ENCODE assay signal across 9 cellular contexts in genomic region chr1:20343149-20343936, GRCh38. TPM values are rescaled to one million over a fixed set of nuclear protein-coding genes. Genes with fewer than 3 reads are reported as not detected.
A peak's percentile ranks its signal among the peaks of the same experiment; 100 is the strongest.
DNase-seq lines count a peak whose midpoint lies in the region; ATAC-seq and TF ChIP-seq lines count a peak whose summit lies in the region.
"Had no signal": no experiment of that assay in that cellular context is flagged by ENCODE, and none has a peak within 500 bp of the region (broad histone marks: within the 10 kb centered on the region; RNA-seq: fewer than 3 reads in every experiment).

No MANE protein-coding gene starts in this region.

- no peak overlapping the region for H2AFZ ChIP-seq in smooth muscle cell (ENCODE audit: low read depth)

- no peak overlapping the region for H3K27ac Mint-ChIP-seq in Calu3 (ENCODE audit: unreplicated experiment)
- H3K27ac Mint-ChIP-seq in osteocyte (ENCODE audit: unreplicated experiment), result no peak overlapping the region

- TF ChIP-seq CTCF in GM13977 (IDR thresholded peaks at IDR 0.05; ENCODE audit: extremely low read depth, insufficient read depth, missing control alignments) (no peak), WERI-Rb-1 (IDR thresholded peaks at IDR 0.05; ENCODE audit: low read depth, low read length) (no peak), smooth muscle cell (IDR thresholded peaks at IDR 0.05; ENCODE audit: borderline replicate concordance, insufficient read depth, poor library complexity, severe bottlenecking) (no peak), Calu3 (IDR thresholded peaks at IDR 0.05; ENCODE audit: unreplicated experiment) (no peak), osteocyte (IDR thresholded peaks at IDR 0.05) (no peak)

- WGBS in smooth muscle cell (ENCODE audit: low lambda C conversion rate), result 13% methylated on average over 21 of the region's 59 CpGs

- H3K27me3 Mint-ChIP-seq in Calu3 (ENCODE audit: unreplicated experiment) (peaks cover 39% of the 10 kb centered on the region), osteocyte (ENCODE audit: unreplicated experiment) (peaks cover 24% of the 10 kb centered on the region)

- no peaks in the 10 kb centered on the region for H4K20me1 ChIP-seq in smooth muscle cell (ENCODE audit: low read depth)

- H3K79me2 ChIP-seq in smooth muscle cell (ENCODE audit: low read depth), result no peaks in the 10 kb centered on the region

- H3K4me3 ChIP-seq in WERI-Rb-1 (ENCODE audit: low read depth, low read length), result peak overlapping the region; percentile 43
- peak overlapping the region; percentile 10 for H3K4me3 ChIP-seq in smooth muscle cell

- CTCF ChIA-PET in Calu3 (lab: Charles Lee), result no interaction called here

- H3K4me1 Mint-ChIP-seq in Calu3 (ENCODE audit: low read depth, unreplicated experiment), result no peaks in the 10 kb centered on the region
- H3K4me1 Mint-ChIP-seq in osteocyte (ENCODE audit: unreplicated experiment), result no peaks in the 10 kb centered on the region

- in situ Hi-C loops in GM13977 (cut with MboI; ENCODE audit: low pct_unique_long_range_greater_than_20kb, low sequenced_read_pairs, unreplicated experiment), result no loop called here

- H3K4me3 Mint-ChIP-seq in Calu3 (ENCODE audit: low read depth, unreplicated experiment), result no peak overlapping the region
- no peak overlapping the region for H3K4me3 Mint-ChIP-seq in osteocyte (ENCODE audit: unreplicated experiment)

- peak; percentile 80 for ATAC-seq in left ventricle myocardium superior
- ATAC-seq in GM18511 (IDR thresholded peaks at IDR 0.05; ENCODE audit: unreplicated experiment), result no peak
- no peak for ATAC-seq in HG02973 (IDR thresholded peaks at IDR 0.05; ENCODE audit: unreplicated experiment)

- H3K27ac ChIP-seq in WERI-Rb-1, result no peak overlapping the region
- H3K27ac ChIP-seq in smooth muscle cell (ENCODE audit: low read depth), result no peak overlapping the region
- H3K27ac ChIP-seq: neutrophil had no signal

- no peaks in the 10 kb centered on the region for H3K9me3 ChIP-seq in WERI-Rb-1 (ENCODE audit: severe bottlenecking)
- H3K9me3 ChIP-seq in smooth muscle cell (replicated peaks; ENCODE audit: low read depth), result no peaks in the 10 kb centered on the region
- H3K9me3 ChIP-seq: neutrophil had no signal

- intact Hi-C loops in left ventricle myocardium superior (cut with micrococcal nuclease) (no loop called here), Calu3 (cut with micrococcal nuclease; ENCODE audit: unreplicated experiment) (no loop called here)

- H3K9me3 Mint-ChIP-seq in Calu3 (ENCODE audit: low read depth, unreplicated experiment) (peaks cover 2% of the 10 kb centered on the region), osteocyte (ENCODE audit: unreplicated experiment) (peaks cover 8% of the 10 kb centered on the region)

- BruUV-seq in Calu3 (replicated peaks; lab: Mats Ljungman, UMichigan), result no TSS peak

- H3F3A ChIP-seq in smooth muscle cell (ENCODE audit: low read depth), result no peaks in the 10 kb centered on the region

- H3K36me3 ChIP-seq in WERI-Rb-1 (no peaks in the 10 kb centered on the region), smooth muscle cell (ENCODE audit: low read depth) (no peaks in the 10 kb centered on the region)
- H3K36me3 ChIP-seq: neutrophil had no signal

- H3K27me3 ChIP-seq in WERI-Rb-1 (ENCODE audit: insufficient read depth, low read depth, severe bottlenecking) (no peaks in the 10 kb centered on the region), smooth muscle cell (ENCODE audit: low read depth) (peaks cover 39% of the 10 kb centered on the region)

- no peaks in the 10 kb centered on the region for H3K4me1 ChIP-seq in smooth muscle cell (ENCODE audit: low read depth)

- H3K4me2 ChIP-seq in smooth muscle cell, result peak overlapping the region; percentile 67

- no peak overlapping the region for H3K9ac ChIP-seq in smooth muscle cell (ENCODE audit: low read depth)

- H3K36me3 Mint-ChIP-seq in Calu3 (ENCODE audit: insufficient read depth, unreplicated experiment), result no peaks in the 10 kb centered on the region
- H3K36me3 Mint-ChIP-seq in osteocyte (ENCODE audit: unreplicated experiment), result no peaks in the 10 kb centered on the region

- DNase-seq in GM13977 (ENCODE audit: low spot score), result peak; percentile 71
- peak; percentile 60 for DNase-seq in WERI-Rb-1
- DNase-seq in left ventricle myocardium superior, result peak; percentile 58
- no peak for DNase-seq in smooth muscle cell (lab: John Stamatoyannopoulos, UW; ENCODE audit: unreplicated experiment)
- no peak for DNase-seq in Calu3
- DNase-seq in osteocyte (ENCODE audit: extremely low spot score, unreplicated experiment), result no peak

RNA-seq across cellular contexts. Expression of gene VWA5B1, which starts 52.7 kb away (rescaled TPM):
- total RNA-seq in left ventricle myocardium superior (not detected), smooth muscle cell (not detected in 2 replicates), Calu3 (2022) (not detected in 2 replicates), osteocyte (not detected in 2 replicates)
- not detected in 2 replicates for polyA plus RNA-seq in smooth muscle cell

Comparison
In these comparisons a context has a peak if more than half of its experiments do, and no peak if none do; other contexts are left out.
1. DNase-seq: peak in GM13977 (single experiment), WERI-Rb-1 (single experiment) and left ventricle myocardium superior (single experiment); none in smooth muscle cell (single experiment), Calu3 (single experiment) and osteocyte (single experiment).